ENCODE assay signal across 8 cellular contexts in the genomic region with DNA sequence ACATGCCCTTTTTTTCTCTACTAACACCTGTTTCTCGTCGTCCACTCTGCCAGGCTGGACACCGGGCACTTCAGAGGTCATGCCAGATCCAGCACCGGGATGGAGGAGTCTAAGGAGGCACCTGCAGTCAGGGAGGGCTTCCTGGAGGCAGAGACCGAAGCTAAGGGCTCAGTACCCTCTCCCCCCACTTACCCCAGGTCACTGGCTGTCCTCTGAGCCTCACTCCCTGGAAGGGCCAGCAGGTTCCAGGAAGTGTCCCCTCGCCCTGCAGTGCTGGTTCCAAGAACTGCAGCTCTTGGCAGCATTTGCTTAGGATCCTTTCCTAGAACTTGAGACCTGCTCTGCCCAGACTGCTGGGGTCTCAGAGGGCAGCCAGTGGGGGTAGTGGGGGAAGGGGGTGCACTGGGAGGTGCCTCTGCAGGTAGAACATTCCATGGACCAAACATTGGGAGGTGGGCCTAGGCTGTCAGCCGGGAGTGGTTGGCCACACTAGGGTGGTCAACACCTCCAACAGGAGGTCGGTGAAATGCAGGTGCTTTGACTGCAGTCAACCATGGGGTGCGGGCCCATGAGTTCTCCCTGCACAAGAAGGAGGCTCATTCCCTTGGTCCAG. TPM values are rescaled to one million over a fixed set of nuclear protein-coding genes. Genes with fewer than 3 reads are reported as not detected.
DNase-seq lines count a peak whose midpoint lies in the region; ATAC-seq, FAIRE-seq and TF ChIP-seq lines count a peak whose summit lies in the region.

No MANE protein-coding gene starts in this region.

- H3K4ac ChIP-seq in H1 (replicated peaks; ENCODE audit: insufficient read length, low read depth, low read length) = no peak overlapping the region

- no peak for ATAC-seq in HG03196 (IDR thresholded peaks at IDR 0.05; ENCODE audit: unreplicated experiment)
- ATAC-seq in HG02678 (IDR thresholded peaks at IDR 0.05; ENCODE audit: unreplicated experiment) = no peak

- H4K5ac ChIP-seq in H1 (ENCODE audit: insufficient read length, low read depth, low read length) = no peak overlapping the region

- no peak overlapping the region for H3K9ac ChIP-seq in H1 (replicated peaks in 1 of 4; ENCODE audit: extremely low read depth in 1 of 4, low read depth in 3 of 4, low read length in 3 of 4)
- H3K9ac ChIP-seq in skeletal muscle tissue (ENCODE audit: low read depth in 1 of 3, low read length in 3 of 3) = peak overlapping the region; percentile 36 to 89 (median 58)

- H3K4me2 ChIP-seq in H1 (ENCODE audit: insufficient read depth in 1 of 2, low read depth in 2 of 2, low read length in 2 of 2) = no peak overlapping the region

- no peak overlapping the region for H3K14ac ChIP-seq in H1 (ENCODE audit: insufficient read length)

- H3K36me3 ChIP-seq in CD4-positive, alpha-beta memory T cell (ENCODE audit: insufficient read depth, low read length) = peaks cover 13% of the 10 kb centered on the region
- H3K36me3 ChIP-seq in H1 (ENCODE audit: control insufficient read depth in 2 of 4, insufficient read depth in 4 of 4, low read length in 3 of 4) (no peaks in the 10 kb centered on the region), skeletal muscle tissue (ENCODE audit: control insufficient read depth in 3 of 3, insufficient read depth in 3 of 3, low read length in 3 of 3) (peaks cover 0 to 2% (median 0%) of the 10 kb centered on the region in 3 donors)

- H3K4me1 Mint-ChIP-seq in CD4-positive, alpha-beta memory T cell = peaks cover 51 to 83% (median 64%) of the 10 kb centered on the region in 4 donors

- no peaks in the 10 kb centered on the region for H3K79me2 ChIP-seq in H1 (ENCODE audit: control insufficient read depth in 1 of 2, insufficient read depth in 2 of 2, low read length in 2 of 2)

- H3K56ac ChIP-seq in H1 (replicated peaks; ENCODE audit: insufficient read length, low read depth, low read length) = no peak overlapping the region

- TF ChIP-seq CTCF in RWPE1 (conservative IDR thresholded peaks at IDR 0.05; ENCODE audit: low read depth) (no peak), H1 (IDR thresholded peaks at IDR 0.05; ENCODE audit: control extremely low read depth in 1 of 3, insufficient read depth in 1 of 3, low read depth in 1 of 3, low read length in 3 of 3) (no peak)

- peak in 1 of 5 donors; percentile 4 for DNase-seq in CD4-positive, alpha-beta memory T cell
- no peak for DNase-seq in RWPE1 (ENCODE audit: low spot score)
- DNase-seq in H1 (ENCODE audit: low read depth in 1 of 2, low spot score in 2 of 2) = no peak
- no peak for DNase-seq in putamen (ENCODE audit: low spot score)
- DNase-seq in HPDE6-E6E7 (ENCODE audit: extremely low spot score) = no peak

- H2BK12ac ChIP-seq in H1 (ENCODE audit: low read depth, low read length) = no peak overlapping the region

- H3K79me1 ChIP-seq in H1 (ENCODE audit: low read depth, low read length) = no peaks in the 10 kb centered on the region

- H3K27ac ChIP-seq in CD4-positive, alpha-beta memory T cell (ENCODE audit: low read depth, low read length) = peak overlapping the region; percentile 81
- H3K27ac ChIP-seq in RWPE1 = peak overlapping the region; percentile 99
- H3K27ac ChIP-seq in H1 (ENCODE audit: low read depth, low read length) = no peak overlapping the region
- peak overlapping the region; percentile 99 for H3K27ac ChIP-seq in skeletal muscle tissue (ENCODE audit: low read depth, low read length)

- H3K23me2 ChIP-seq in H1 (ENCODE audit: low read depth, low read length) = no peaks in the 10 kb centered on the region

- H2BK120ac ChIP-seq in H1 (replicated peaks; ENCODE audit: low read depth, low read length) = no peak overlapping the region

- no peak overlapping the region; the same call in 1 of the 2 replicates for H4K8ac ChIP-seq in H1 (ENCODE audit: extremely low read depth, insufficient read depth, low read length)

- no peak for TF ChIP-seq POLR2A in H1 (IDR thresholded peaks at IDR 0.05; ENCODE audit: control extremely low read depth in 1 of 2, low read depth in 2 of 2, low read length in 2 of 2)

- no peak overlapping the region for H3K18ac ChIP-seq in H1 (ENCODE audit: extremely low read depth, low read length)

- WGBS in H1 (ENCODE audit: extremely low coverage in 1 of 2, insufficient coverage in 1 of 2, insufficient read length in 1 of 2, insufficient replicate concordance in 2 of 2, low coverage in 1 of 2, low lambda C conversion rate in 2 of 2, missing lambda C conversion rate in 1 of 2), 2 experiments = 86% methylated on average over 8 of the region's 9 CpGs; no CpG with 5 or more reads in 1 of the 2 experiments

- no peak overlapping the region for H2BK20ac ChIP-seq in H1 (ENCODE audit: low read length)

- peaks cover under 1 to 3% of the 10 kb centered on the region in 2 experiments for H4K20me1 ChIP-seq in H1 (replicated peaks in 1 of 2; ENCODE audit: control insufficient read depth in 1 of 2, insufficient read depth in 2 of 2, low read length in 2 of 2)

- H2BK5ac ChIP-seq in H1 (ENCODE audit: low read depth, low read length) = no peak overlapping the region

- POLR2A ChIA-PET in CD4-positive, alpha-beta memory T cell (lab: Charles Lee; ENCODE audit: partially characterized antibody) = interaction anchor here (1.0 to 26.0 kb wide), 10 partner anchors 9 to 1593 kb away, joined by 3 to 1072 read pairs (median 6); a partner anchor contains a TSS
- POLR2A ChIA-PET in RWPE1 (lab: Yijun Ruan, JAX; ENCODE audit: low non-redundant PET) (no interaction called here), H1 (lab: Charles Lee; ENCODE audit: partially characterized antibody) (interaction anchor here (1.5 to 1.7 kb wide), 2 partner anchors 9 to 19 kb away, joined by 4 to 7 read pairs; no protein-coding TSS in a partner anchor)

- no peaks in the 10 kb centered on the region for H3K9me3 ChIP-seq in CD4-positive, alpha-beta memory T cell (ENCODE audit: control insufficient read depth in 1 of 2, low read length in 2 of 2)
- no peaks in the 10 kb centered on the region for H3K9me3 ChIP-seq in H1 (ENCODE audit: insufficient read depth in 2 of 2, low read depth in 1 of 2, low read length in 1 of 2)
- no peaks in the 10 kb centered on the region for H3K9me3 ChIP-seq in skeletal muscle tissue (ENCODE audit: control insufficient read depth in 3 of 3, low read length in 3 of 3)

- H3K9me3 Mint-ChIP-seq in CD4-positive, alpha-beta memory T cell = peaks cover 0 to 2% (median 0%) of the 10 kb centered on the region in 8 donors

- peaks cover 24 to 38% of the 10 kb centered on the region in 2 donors for H3K36me3 Mint-ChIP-seq in CD4-positive, alpha-beta memory T cell

- no peaks in the 10 kb centered on the region for H3K27me3 Mint-ChIP-seq in CD4-positive, alpha-beta memory T cell

- no peak for TF ChIP-seq EP300 in H1 (IDR thresholded peaks at IDR 0.05; ENCODE audit: borderline replicate concordance in 1 of 2, low read depth in 2 of 2, low read length in 2 of 2)

- no peak overlapping the region for H2AFZ ChIP-seq in H1 (ENCODE audit: low read length)

- peaks cover 79% of the 10 kb centered on the region for H3K4me1 ChIP-seq in CD4-positive, alpha-beta memory T cell (ENCODE audit: insufficient read depth, low read length)
- H3K4me1 ChIP-seq in H1 (replicated peaks in 1 of 4; ENCODE audit: control insufficient read depth in 3 of 4, insufficient read depth in 4 of 4, low read length in 3 of 4) (no peaks in the 10 kb centered on the region), skeletal muscle tissue (ENCODE audit: control insufficient read depth in 3 of 3, insufficient read depth in 3 of 3, low read length in 3 of 3) (peaks cover 59 to 62% (median 61%) of the 10 kb centered on the region in 3 donors)

- H2BK15ac ChIP-seq in H1 (ENCODE audit: low read length) = no peak overlapping the region

- intact Hi-C loops in CD4-positive, alpha-beta memory T cell (cut with micrococcal nuclease) = no loop called here

- H3K4me3 Mint-ChIP-seq in CD4-positive, alpha-beta memory T cell = peak overlapping the region in 4 of 8 donors; percentile 13 to 99 (median 89)

- H3K4me3 ChIP-seq in CD4-positive, alpha-beta memory T cell (ENCODE audit: low read length in 2 of 2) = no peak overlapping the region
- H3K4me3 ChIP-seq in H1 (ENCODE audit: extremely low read depth in 1 of 4, insufficient read depth in 2 of 4, low read depth in 3 of 4, low read length in 4 of 4) (no peak overlapping the region), skeletal muscle tissue (ENCODE audit: low read length in 3 of 3) (peak overlapping the region in 1 of 3 donors; percentile 29)

- TF ChIP-seq RAD21 in H1 (IDR thresholded peaks at IDR 0.05 in 1 of 2, conservative IDR thresholded peaks at IDR 0.05 in 1 of 2; ENCODE audit: low read depth in 2 of 2, low read length in 2 of 2) = no peak

- H2AK5ac ChIP-seq in H1 (ENCODE audit: low read depth, low read length) = no peak overlapping the region; the same call in 1 of the 2 replicates

- peak overlapping the region; percentile 90 to 99 (median 95) for H3K27ac Mint-ChIP-seq in CD4-positive, alpha-beta memory T cell

- H3K27me3 ChIP-seq in CD4-positive, alpha-beta memory T cell (ENCODE audit: insufficient read depth, low read length) = no peaks in the 10 kb centered on the region
- H3K27me3 ChIP-seq in H1 (replicated peaks in 1 of 4; ENCODE audit: control insufficient read depth in 3 of 4, extremely low read depth in 1 of 4, insufficient read depth in 3 of 4, low read length in 3 of 4) (peaks cover 0 to 2% (median 0%) of the 10 kb centered on the region in 4 experiments; a peak in 1 of 7 replicates), skeletal muscle tissue (ENCODE audit: control insufficient read depth in 3 of 3, insufficient read depth in 3 of 3, low read length in 3 of 3) (no peaks in the 10 kb centered on the region)

- peak overlapping the region; percentile 19 for H4K91ac ChIP-seq in H1 (replicated peaks; ENCODE audit: insufficient read length, low read length)

- no peak overlapping the region for H3K23ac ChIP-seq in H1 (ENCODE audit: insufficient read length)

- FAIRE-seq in H1 (lab: Jason Lieb, UNC) = no peak

- CTCF ChIA-PET in CD4-positive, alpha-beta memory T cell (lab: Charles Lee; ENCODE audit: partially characterized antibody) = interaction anchor here (3.5 to 24.7 kb wide), 3 partner anchors 10 to 26 kb away, joined by 87 to 996 read pairs (median 149); a partner anchor contains a TSS
- CTCF ChIA-PET in RWPE1 (lab: Yijun Ruan, JAX) (no interaction called here), H1 (lab: Charles Lee; ENCODE audit: partially characterized antibody) (interaction anchor here (2.5 to 50.4 kb wide), 5 partner anchors 9 to 50 kb away, joined by 10 to 1262 read pairs (median 233); a partner anchor contains a TSS)

RNA-seq across cellular contexts. Expression of a gene that starts 11.3 kb away (rescaled TPM):
- 10 to 100 TPM; 14.7 to 15.2 TPM for total RNA-seq in CD4-positive, alpha-beta memory T cell
- polyA plus RNA-seq in CD4-positive, alpha-beta memory T cell = 100 to 1,000 TPM in 1 of 2 donors, 10 to 100 TPM in 1; 92.1 to 248 TPM
- total RNA-seq in H1 (2021; fragmentation: NEBNext Ultra II Directional; extraction: Animal tissue kit (Norgen Biotek cat#: 25700)) = 1.9 and 3.1 TPM in 2 replicates
- polyA plus RNA-seq in H1 (2011; rRNA removed) = 2.2 and 3.0 TPM in 2 replicates
- polyA plus RNA-seq in H1 (2011; cell fraction: cytosol; rRNA removed) = 1.0 TPM
- 1.6 TPM for polyA plus RNA-seq in H1 (2011; cell fraction: nucleus; rRNA removed)
- polyA plus RNA-seq in H1 (2012, experiment 1 of 2) = 1.4 to 2.6 TPM (median 1.8 TPM) in 4 replicates
- 1.7 TPM for polyA plus RNA-seq in H1 (2012, experiment 2 of 2)
- polyA plus RNA-seq in H1 (2013, experiment 1 of 2) = 1.7 TPM
- 1.7 TPM for polyA plus RNA-seq in H1 (2013, experiment 2 of 2)
- polyA minus RNA-seq in H1 (2011; rRNA and poly(A)+ RNA removed) = 1.8 TPM in 2 replicates
- polyA minus RNA-seq in H1 (2011; cell fraction: cytosol; rRNA and poly(A)+ RNA removed) = 1.6 TPM
- polyA minus RNA-seq in H1 (2011; cell fraction: nucleus; rRNA and poly(A)+ RNA removed) = 2.2 TPM
- 4.7 TPM for total RNA-seq in skeletal muscle tissue

RNA-seq across cellular contexts. Expression of a gene that starts 16.7 kb away (rescaled TPM):
- 10 to 100 TPM; 36.4 to 40.1 TPM for total RNA-seq in CD4-positive, alpha-beta memory T cell
- 10 to 100 TPM; 71.2 to 93.2 TPM for polyA plus RNA-seq in CD4-positive, alpha-beta memory T cell
- total RNA-seq in H1 (2021; fragmentation: NEBNext Ultra II Directional; extraction: Animal tissue kit (Norgen Biotek cat#: 25700)) = 52.7 and 65.4 TPM in 2 replicates
- polyA plus RNA-seq in H1 (2011; rRNA removed) = 87.9 and 99.8 TPM in 2 replicates
- 82.8 TPM for polyA plus RNA-seq in H1 (2011; cell fraction: cytosol; rRNA removed)
- polyA plus RNA-seq in H1 (2011; cell fraction: nucleus; rRNA removed) = 79.2 TPM
- polyA plus RNA-seq in H1 (2012, experiment 1 of 2) = 48.0 to 63.0 TPM (median 59.2 TPM) in 4 replicates
- polyA plus RNA-seq in H1 (2012, experiment 2 of 2) = 82.4 TPM
- 39.1 TPM for polyA plus RNA-seq in H1 (2013, experiment 1 of 2)
- polyA plus RNA-seq in H1 (2013, experiment 2 of 2) = 40.2 TPM
- polyA minus RNA-seq in H1 (2011; rRNA and poly(A)+ RNA removed) = 77.9 and 129 TPM in 2 replicates
- 31.9 TPM for polyA minus RNA-seq in H1 (2011; cell fraction: cytosol; rRNA and poly(A)+ RNA removed)
- 34.5 TPM for polyA minus RNA-seq in H1 (2011; cell fraction: nucleus; rRNA and poly(A)+ RNA removed)
- 20.9 TPM for total RNA-seq in skeletal muscle tissue

RNA-seq across cellular contexts. Expression of a gene that starts 30.9 kb away (rescaled TPM):
- total RNA-seq in CD4-positive, alpha-beta memory T cell = 10 to 100 TPM; 55.3 to 56.7 TPM
- polyA plus RNA-seq in CD4-positive, alpha-beta memory T cell = 10 to 100 TPM; 21.2 to 36.7 TPM
- 9.6 and 9.7 TPM in 2 replicates for total RNA-seq in H1 (2021; fragmentation: NEBNext Ultra II Directional; extraction: Animal tissue kit (Norgen Biotek cat#: 25700))
- polyA plus RNA-seq in H1 (2011; rRNA removed) = 10.6 and 13.4 TPM in 2 replicates
- 13.2 TPM for polyA plus RNA-seq in H1 (2011; cell fraction: cytosol; rRNA removed)
- polyA plus RNA-seq in H1 (2011; cell fraction: nucleus; rRNA removed) = 26.4 TPM
- 7.1 to 12.4 TPM (median 9.2 TPM) in 4 replicates for polyA plus RNA-seq in H1 (2012, experiment 1 of 2)
- 10.5 TPM for polyA plus RNA-seq in H1 (2012, experiment 2 of 2)
- 9.5 TPM for polyA plus RNA-seq in H1 (2013, experiment 1 of 2)
- polyA plus RNA-seq in H1 (2013, experiment 2 of 2) = 8.7 TPM
- polyA minus RNA-seq in H1 (2011; rRNA and poly(A)+ RNA removed) = 8.1 and 9.2 TPM in 2 replicates
- polyA minus RNA-seq in H1 (2011; cell fraction: cytosol; rRNA and poly(A)+ RNA removed) = 3.8 TPM
- 18.3 TPM for polyA minus RNA-seq in H1 (2011; cell fraction: nucleus; rRNA and poly(A)+ RNA removed)
- total RNA-seq in skeletal muscle tissue = 7.8 TPM

RNA-seq across cellular contexts. Expression of a gene that starts 32.7 kb away (rescaled TPM):
- total RNA-seq in CD4-positive, alpha-beta memory T cell = 10 to 100 TPM; 14.3 to 16.2 TPM
- polyA plus RNA-seq in CD4-positive, alpha-beta memory T cell = 10 to 100 TPM; 14.2 to 22.3 TPM
- total RNA-seq in H1 (2021; fragmentation: NEBNext Ultra II Directional; extraction: Animal tissue kit (Norgen Biotek cat#: 25700)) = 7.5 and 8.2 TPM in 2 replicates
- 15.0 and 21.9 TPM in 2 replicates for polyA plus RNA-seq in H1 (2011; rRNA removed)
- 15.7 TPM for polyA plus RNA-seq in H1 (2011; cell fraction: cytosol; rRNA removed)
- 25.8 TPM for polyA plus RNA-seq in H1 (2011; cell fraction: nucleus; rRNA removed)
- 7.4 to 15.9 TPM (median 11.4 TPM) in 4 replicates for polyA plus RNA-seq in H1 (2012, experiment 1 of 2)
- 6.3 TPM for polyA plus RNA-seq in H1 (2012, experiment 2 of 2)
- 4.8 TPM for polyA plus RNA-seq in H1 (2013, experiment 1 of 2)
- 3.9 TPM for polyA plus RNA-seq in H1 (2013, experiment 2 of 2)
- polyA minus RNA-seq in H1 (2011; rRNA and poly(A)+ RNA removed) = 12.0 and 13.5 TPM in 2 replicates
- 5.3 TPM for polyA minus RNA-seq in H1 (2011; cell fraction: cytosol; rRNA and poly(A)+ RNA removed)
- polyA minus RNA-seq in H1 (2011; cell fraction: nucleus; rRNA and poly(A)+ RNA removed) = 5.2 TPM
- 11.5 TPM for total RNA-seq in skeletal muscle tissue

Comparison
In these comparisons a context has a peak if more than half of its experiments do, and no peak if none do; other contexts are left out.
1. H3K9ac ChIP-seq: peak in skeletal muscle tissue (3 of 3); none in H1 (0 of 4).